In genomic region chr2:171470129-171470528, GRCh38 we compare ENCODE assay signal across 34 cellular contexts.
"Had no signal": no experiment of that assay in that cellular context is flagged by ENCODE, and none has a peak within 500 bp of the region (broad histone marks: within the 10 kb centered on the region; RNA-seq: fewer than 3 reads in every experiment).

No MANE protein-coding gene starts in this region.

- H3K36me3 ChIP-seq: breast epithelium had no signal

- H3K4me3 ChIP-seq: adrenal gland, body of pancreas, breast epithelium had no signal

- FAIRE-seq: astrocyte, TTC549 had no signal

- H3K27me3 ChIP-seq: adrenal gland, body of pancreas, brain microvascular endothelial cell, breast epithelium had no signal

- DNase-seq: activated B cell treated with CpG ODN at 0.5 μM for 24 hours; activated CD4-positive, alpha-beta memory T cell treated with anti-CD3 and anti-CD28 coated beads for 36 hours; activated CD4-positive, alpha-beta T cell treated with anti-CD3 and anti-CD28 coated beads for 4 hours; activated CD4-positive, alpha-beta T cell treated with anti-CD3 and anti-CD28 coated beads, Interleukin-2, amount 10 ng/mL, durations not matched to agents 24 days and 14 days; activated CD4-positive, alpha-beta T cell treated with anti-CD3 and anti-CD28 coated beads, Interleukin-2, amount 50 U/mL, for 1 hour; activated CD4-positive, alpha-beta T cell treated with anti-CD3 and anti-CD28 coated beads, Interleukin-2, amount 50 U/mL, for 4 hours; activated CD4-positive, CD25-positive, alpha-beta regulatory T cell treated with anti-CD3 and anti-CD28 coated beads, Interleukin-2, amount 50 U/mL, for 72 hours; activated CD8-positive, alpha-beta memory T cell treated with anti-CD3 and anti-CD28 coated beads, Interleukin-2, amount 50 U/mL, for 4 hours; activated CD8-positive, alpha-beta T cell treated with anti-CD3 and anti-CD28 coated beads for 36 hours; activated effector memory CD4-positive, alpha-beta T cell treated with anti-CD3 and anti-CD28 coated beads, Interleukin-2, amount 50 U/mL, for 16 hours; activated gamma-delta T cell treated with Interleukin-2 at 50 U/mL for 16 hours; activated naive CD4-positive, alpha-beta T cell; activated naive CD4-positive, alpha-beta T cell treated with anti-CD3 and anti-CD28 coated beads for 36 hours; activated naive CD4-positive, alpha-beta T cell treated with anti-CD3 and anti-CD28 coated beads, Interleukin-2, amount 50 U/mL, for 16 hours; activated naive CD8-positive, alpha-beta T cell treated with anti-CD3 and anti-CD28 coated beads for 36 hours; activated T-cell treated with anti-CD3 and anti-CD28 coated beads for 4 hours; activated T-cell treated with anti-CD3 and anti-CD28 coated beads, Interleukin-2, amount 50 U/mL, for 1 hour; activated T-cell treated with anti-CD3 and anti-CD28 coated beads, Interleukin-2, amount 50 U/mL, for 4 hours; activated T-cell treated with anti-CD3 and anti-CD28 coated beads, Interleukin-2, amount 50 U/mL, for 72 hours; adrenal gland; amniotic stem cell; aorta; body of pancreas; brain microvascular endothelial cell; central memory CD4-positive, alpha-beta T cell; T-helper 1 cell; T-helper 2 cell; T-helper 9 cell had no signal

- H3K4me1 ChIP-seq: adrenal gland, body of pancreas, breast epithelium had no signal

- H3K9me3 ChIP-seq: adrenal gland, body of pancreas, breast epithelium had no signal

- H3K27ac ChIP-seq: adrenal gland, body of pancreas, brain microvascular endothelial cell, breast epithelium, VCaP had no signal

- ATAC-seq: activated CD8-positive, alpha-beta T cell treated with anti-CD3 and anti-CD28 coated beads for 36 hours; activated naive CD4-positive, alpha-beta T cell treated with anti-CD3 and anti-CD28 coated beads, Interleukin-2, amount 50 U/mL, for 72 hours; activated T-cell treated with anti-CD3 and anti-CD28 coated beads, Interleukin-2, amount 50 U/mL, for 4 hours; activated T-cell treated with anti-CD3 and anti-CD28 coated beads, Interleukin-2, amount 50 U/mL, for 72 hours; activated T-helper 17 cell treated with anti-CD3 and anti-CD28 coated beads, Interleukin-2, amount 50 U/mL, for 72 hours; body of pancreas had no signal
